ENCODE assay signal across 9 cellular contexts in genomic region chr10:27745719-27746363, GRCh38. TPM values are rescaled to one million over a fixed set of nuclear protein-coding genes. Genes with fewer than 3 reads are reported as not detected.
A peak's percentile ranks its signal among the peaks of the same experiment; 100 is the strongest.
DNase-seq lines count a peak whose midpoint lies in the region; ATAC-seq and TF ChIP-seq lines count a peak whose summit lies in the region.
"Had no signal": no experiment of that assay in that cellular context is flagged by ENCODE, and none has a peak within 500 bp of the region (broad histone marks: within the 10 kb centered on the region; RNA-seq: fewer than 3 reads in every experiment).

TSS of gene MKX (minus strand) at chr10:27745819. CDS start at chr10:27743415, 2,404 bp downstream.

- peaks cover 75 to 93% (median 78%) of the 10 kb centered on the region in 3 donors for H3K27me3 Mint-ChIP-seq in CD14-positive monocyte (ENCODE audit: low read depth in 3 of 3)

- H3K36me3 Mint-ChIP-seq in CD14-positive monocyte, result peaks cover 0 to 10% of the 10 kb centered on the region in 2 donors

- no peak for DNase-seq in CD14-positive monocyte (ENCODE audit: low spot score)
- DNase-seq in NCI-H1105 (lab: John Stamatoyannopoulos, UW), result peak; percentile 42
- peak in 5 of 7 donors; percentile 23 to 36 (median 35) for DNase-seq in adrenal gland
- DNase-seq in iPS-NIHi11 (ENCODE audit: low spot score), result peak; percentile 68
- DNase-seq in smooth muscle cell (lab: John Stamatoyannopoulos, UW; ENCODE audit: unreplicated experiment), result no peak
- DNase-seq in GM10248 (ENCODE audit: extremely low spot score), result no peak

- no peak within 1 kb of the TSS for H2AFZ ChIP-seq in smooth muscle cell (ENCODE audit: low read depth)

- no peak for TF ChIP-seq POLR2A in adrenal gland (IDR thresholded peaks at IDR 0.05)

- WGBS in adrenal gland, 4 donors, result 0 to 4% (median 1%) methylated on average over 10 to 72 of the region's 72 CpGs
- WGBS in smooth muscle cell (ENCODE audit: low lambda C conversion rate), result 1% methylated on average over 68 of the region's 72 CpGs

- H3K4me3 Mint-ChIP-seq in CD14-positive monocyte, result peak within 1 kb of the TSS; percentile 93 to 96

- H3K4me3 ChIP-seq in adrenal gland (peak within 1 kb of the TSS in 1 of 4 donors; percentile 72), smooth muscle cell (peak within 1 kb of the TSS; percentile 44)

- peaks cover 0 to 26% (median 14%) of the 10 kb centered on the region in 7 donors for H3K9me3 Mint-ChIP-seq in CD14-positive monocyte

- H3K4me2 ChIP-seq in smooth muscle cell, result peak within 1 kb of the TSS; percentile 90

- peak within 1 kb of the TSS in 1 of 7 donors; percentile 41 for H3K27ac Mint-ChIP-seq in CD14-positive monocyte

- no peaks in the 10 kb centered on the region for H3K36me3 ChIP-seq in adrenal gland (replicated peaks in 1 of 2)
- H3K36me3 ChIP-seq in smooth muscle cell (ENCODE audit: low read depth), result no peaks in the 10 kb centered on the region

- no peak within 1 kb of the TSS for H3K9ac ChIP-seq in smooth muscle cell (ENCODE audit: low read depth)

- no peak for ATAC-seq in HG02938 (IDR thresholded peaks at IDR 0.05; ENCODE audit: unreplicated experiment)
- ATAC-seq in GM21619 (IDR thresholded peaks at IDR 0.05; ENCODE audit: unreplicated experiment), result no peak

- TF ChIP-seq CTCF in CD14-positive monocyte (IDR thresholded peaks at IDR 0.05), result no peak
- peak in 1 of 6 experiments; percentile 20 for TF ChIP-seq CTCF in adrenal gland (IDR thresholded peaks at IDR 0.05)
- no peak for TF ChIP-seq CTCF in smooth muscle cell (IDR thresholded peaks at IDR 0.05; ENCODE audit: borderline replicate concordance, insufficient read depth, poor library complexity, severe bottlenecking)
- TF ChIP-seq CTCF in GM10248 (IDR thresholded peaks at IDR 0.05; ENCODE audit: control extremely low read depth, extremely low read depth, low read depth, missing control alignments), result no peak

- H3K4me1 ChIP-seq in adrenal gland (replicated peaks in 1 of 2), result peaks cover 16 to 47% of the 10 kb centered on the region in 2 donors
- peaks cover 20% of the 10 kb centered on the region for H3K4me1 ChIP-seq in smooth muscle cell (ENCODE audit: low read depth)

- peaks cover 49% of the 10 kb centered on the region for H3K4me1 Mint-ChIP-seq in CD14-positive monocyte

- no peaks in the 10 kb centered on the region for H4K20me1 ChIP-seq in smooth muscle cell (ENCODE audit: low read depth)

- H3K79me2 ChIP-seq in smooth muscle cell (ENCODE audit: low read depth), result no peaks in the 10 kb centered on the region

- POLR2A ChIA-PET in GM10248 (lab: Yijun Ruan, JAX), result no interaction called here

- no peaks in the 10 kb centered on the region for H3F3A ChIP-seq in smooth muscle cell (ENCODE audit: low read depth)

- H3K27me3 ChIP-seq in adrenal gland (peaks cover 81% of the 10 kb centered on the region), smooth muscle cell (ENCODE audit: low read depth) (peaks cover 97% of the 10 kb centered on the region)

- no peak within 1 kb of the TSS for H3K27ac ChIP-seq in adrenal gland
- no peak within 1 kb of the TSS for H3K27ac ChIP-seq in smooth muscle cell (ENCODE audit: low read depth)
- H3K27ac ChIP-seq: epithelial cell of prostate had no signal

- H3K9me3 ChIP-seq in adrenal gland (replicated peaks in 1 of 3) (no peaks in the 10 kb centered on the region), smooth muscle cell (replicated peaks; ENCODE audit: low read depth) (no peaks in the 10 kb centered on the region)

- intact Hi-C loops in CD14-positive monocyte (cut with micrococcal nuclease), result loop anchor here (10.0 kb wide), 2 partner anchors 639 to 649 kb away; no protein-coding TSS in a partner anchor
- intact Hi-C loops in adrenal gland (cut with DNase I), result no loop called here

- CTCF ChIA-PET in GM10248 (lab: Yijun Ruan, JAX), result no interaction called here

RNA-seq across cellular contexts. Expression of gene MKX, which starts in this region (rescaled TPM):
- not detected for polyA plus RNA-seq in CD14-positive monocyte
- 1 to 10 TPM in 7 of 8 donors, under 1 TPM in 1; 0.88 to 5.4 (median 2.9) TPM for total RNA-seq in adrenal gland
- polyA plus RNA-seq in adrenal gland, result under 1 TPM; 0.49 to 0.72 (median 0.64) TPM
- total RNA-seq in smooth muscle cell, result 0.04 and 0.09 TPM in 2 replicates
- not detected in 2 replicates for polyA plus RNA-seq in smooth muscle cell

Comparison
In these comparisons a context has a peak if more than half of its experiments do, and no peak if none do; other contexts are left out.
1. DNase-seq: peak in NCI-H1105 (single experiment), adrenal gland (5 of 7) and iPS-NIHi11 (single experiment); none in CD14-positive monocyte (single experiment), smooth muscle cell (single experiment) and GM10248 (single experiment).
2. intact Hi-C loops: an anchor here in CD14-positive monocyte (10.0 kb wide); none called in adrenal gland.